1 cellular context compared by ENCODE assay signal in the genomic region with DNA sequence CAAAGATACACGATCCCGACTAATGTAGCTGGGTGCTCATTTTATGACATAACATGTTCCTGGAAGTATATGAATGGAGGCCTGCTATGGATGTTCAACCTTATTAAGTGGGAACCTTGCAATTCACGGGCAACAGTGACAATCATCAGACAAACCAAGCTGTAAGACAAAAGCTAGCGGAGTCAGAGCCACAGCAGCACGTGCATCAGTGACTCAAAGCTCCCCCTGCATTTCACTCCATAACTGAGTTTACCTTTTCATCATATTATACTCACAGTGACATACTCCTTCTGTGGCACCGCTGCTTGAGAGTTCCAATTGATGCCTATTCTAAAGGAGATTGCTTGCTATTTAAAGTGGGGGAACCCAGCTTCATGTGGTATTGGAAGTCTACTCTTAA.
A peak's percentile ranks its signal among the peaks of the same experiment; 100 is the strongest.
TF ChIP-seq lines count a peak whose summit lies in the region.

No MANE protein-coding gene starts in this region.

TF ChIP-seq in neural cell, 6 proteins besides CTCF, POLR2A, EP300 and RAD21 (continued from another document):
- TF ChIP-seq REST (IDR thresholded peaks at IDR 0.05; ENCODE audit: borderline replicate concordance) (peak; percentile 43), POLR2AphosphoS5 (IDR thresholded peaks at IDR 0.05) (peak; percentile 24), MXI1 (conservative IDR thresholded peaks at IDR 0.05; ENCODE audit: poor library complexity, severe bottlenecking) (no peak), SMC3 (conservative IDR thresholded peaks at IDR 0.05; ENCODE audit: poor library complexity) (peak; percentile 38), TAF1 (IDR thresholded peaks at IDR 0.05; ENCODE audit: low read depth) (no peak)
